Comparison of ENCODE assay signal across 1 cellular context in genomic region chr2:26033769-26034596, GRCh38.
TF ChIP-seq lines count a peak whose summit lies in the region.

RAB10 (plus strand) TSS chr2:26034084; CDS start chr2:26034609, 525 bp downstream.

TF ChIP-seq in K562, 482 proteins besides CTCF, POLR2A, EP300 and RAD21 (continued from another document and continues in another):
- TF ChIP-seq, protein P1, sequence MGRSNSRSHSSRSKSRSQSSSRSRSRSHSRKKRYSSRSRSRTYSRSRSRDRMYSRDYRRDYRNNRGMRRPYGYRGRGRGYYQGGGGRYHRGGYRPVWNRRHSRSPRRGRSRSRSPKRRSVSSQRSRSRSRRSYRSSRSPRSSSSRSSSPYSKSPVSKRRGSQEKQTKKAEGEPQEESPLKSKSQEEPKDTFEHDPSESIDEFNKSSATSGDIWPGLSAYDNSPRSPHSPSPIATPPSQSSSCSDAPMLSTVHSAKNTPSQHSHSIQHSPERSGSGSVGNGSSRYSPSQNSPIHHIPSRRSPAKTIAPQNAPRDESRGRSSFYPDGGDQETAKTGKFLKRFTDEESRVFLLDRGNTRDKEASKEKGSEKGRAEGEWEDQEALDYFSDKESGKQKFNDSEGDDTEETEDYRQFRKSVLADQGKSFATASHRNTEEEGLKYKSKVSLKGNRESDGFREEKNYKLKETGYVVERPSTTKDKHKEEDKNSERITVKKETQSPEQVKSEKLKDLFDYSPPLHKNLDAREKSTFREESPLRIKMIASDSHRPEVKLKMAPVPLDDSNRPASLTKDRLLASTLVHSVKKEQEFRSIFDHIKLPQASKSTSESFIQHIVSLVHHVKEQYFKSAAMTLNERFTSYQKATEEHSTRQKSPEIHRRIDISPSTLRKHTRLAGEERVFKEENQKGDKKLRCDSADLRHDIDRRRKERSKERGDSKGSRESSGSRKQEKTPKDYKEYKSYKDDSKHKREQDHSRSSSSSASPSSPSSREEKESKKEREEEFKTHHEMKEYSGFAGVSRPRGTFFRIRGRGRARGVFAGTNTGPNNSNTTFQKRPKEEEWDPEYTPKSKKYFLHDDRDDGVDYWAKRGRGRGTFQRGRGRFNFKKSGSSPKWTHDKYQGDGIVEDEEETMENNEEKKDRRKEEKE (IDR thresholded peaks at IDR 0.05; ENCODE audit: borderline replicate concordance in 1 of 2, control insufficient read depth in 1 of 2, low read depth in 2 of 2, low read length in 1 of 2) = no peak
- TF ChIP-seq NFRKB (IDR thresholded peaks at IDR 0.05; ENCODE audit: low read depth) (peak; percentile 61), USF1 (CRISPR knock-in tag; IDR thresholded peaks at IDR 0.05) (peak; percentile 22; the same call in 1 of the 2 replicates), MBD1 (CRISPR knock-in tag; IDR thresholded peaks at IDR 0.05) (no peak), NONO (IDR thresholded peaks at IDR 0.05; ENCODE audit: low read depth in 2 of 2, low read length in 1 of 2) (peak in 1 of 2 experiments; percentile 61; a peak in 2 of 4 replicates), PCBP1 (IDR thresholded peaks at IDR 0.05; ENCODE audit: low read depth, low read length, poor library complexity, severe bottlenecking) (peak; percentile 88), SMARCB1 (IDR thresholded peaks at IDR 0.05; ENCODE audit: insufficient read length, low read depth) (no peak), GABPB2 (CRISPR knock-in tag; conservative IDR thresholded peaks at IDR 0.05) (peak; percentile 79; the same call in 1 of the 2 replicates), FOXP4 (CRISPR knock-in tag; IDR thresholded peaks at IDR 0.05; ENCODE audit: borderline replicate concordance) (peak; percentile 80; the same call in 1 of the 2 replicates), E2F4 (CRISPR knock-in tag; IDR thresholded peaks at IDR 0.05; ENCODE audit: low read depth) (0 out of 2 replicates have a peak, but pooled peaks have one; percentile 38), FOSL1 (tag; conservative IDR thresholded peaks at IDR 0.05) (no peak), POLR3G (IDR thresholded peaks at IDR 0.05; ENCODE audit: extremely low read depth, insufficient read length, insufficient replicate concordance) (no peak), ETV1 (tag; conservative IDR thresholded peaks at IDR 0.05; ENCODE audit: low read depth) (peak; percentile 51), NR1H2 (CRISPR knock-in tag; IDR thresholded peaks at IDR 0.05) (no peak; the same call in 1 of the 2 replicates), SMARCE1 (IDR thresholded peaks at IDR 0.05) (no peak), NR3C1 (CRISPR knock-in tag; IDR thresholded peaks at IDR 0.05) (no peak), ZNF644 (tag; IDR thresholded peaks at IDR 0.05; ENCODE audit: low read depth) (no peak; the same call in 1 of the 2 replicates), ZNF551 (CRISPR knock-in tag; IDR thresholded peaks at IDR 0.05) (no peak), CSDE1 (IDR thresholded peaks at IDR 0.05) (no peak), RREB1 (CRISPR knock-in tag; IDR thresholded peaks at IDR 0.05) (no peak; the same call in 1 of the 2 replicates), RFX7 (CRISPR knock-in tag; IDR thresholded peaks at IDR 0.05) (no peak), NR2C1 (IDR thresholded peaks at IDR 0.05) (no peak), NR2C1 (tag; IDR thresholded peaks at IDR 0.05) (0 out of 2 replicates have a peak, but pooled peaks have one; percentile 45), ZNF830 (CRISPR knock-in tag; IDR thresholded peaks at IDR 0.05) (peak; percentile 60; the same call in 1 of the 2 replicates), CBFA2T2 (conservative IDR thresholded peaks at IDR 0.05) (no peak), CBX1 (IDR thresholded peaks at IDR 0.05; ENCODE audit: low read depth) (peak; percentile 89; the same call in 1 of the 2 replicates), SMAD3 (CRISPR knock-in tag; conservative IDR thresholded peaks at IDR 0.05) (0 out of 2 replicates have a peak, but pooled peaks have one; percentile 39), ZNF316 (IDR thresholded peaks at IDR 0.05) (no peak), ZNF408 (CRISPR knock-in tag; IDR thresholded peaks at IDR 0.05; ENCODE audit: low read depth) (no peak), FOXP1 (CRISPR knock-in tag; IDR thresholded peaks at IDR 0.05) (peak; percentile 84; the same call in 1 of the 2 replicates), RCOR1 (IDR thresholded peaks at IDR 0.05; ENCODE audit: borderline replicate concordance in 1 of 2, low read depth in 2 of 2, low read length in 2 of 2) (0 out of 4 replicates have a peak, but pooled peaks of 1 of the 2 experiments have one; percentile 12), ZNF165 (CRISPR knock-in tag; IDR thresholded peaks at IDR 0.05; ENCODE audit: borderline replicate concordance) (peak; percentile 93; the same call in 1 of the 2 replicates), SMAD1 (IDR thresholded peaks at IDR 0.05; ENCODE audit: low read depth, low read length, partially characterized antibody) (no peak), TEAD1 (CRISPR knock-in tag; IDR thresholded peaks at IDR 0.05) (peak in 1 of 2 experiments; percentile 8; a peak in 1 of 4 replicates), SMARCC2 (IDR thresholded peaks at IDR 0.05; ENCODE audit: low read depth) (no peak), HSF4 (CRISPR knock-in tag; IDR thresholded peaks at IDR 0.05; ENCODE audit: borderline replicate concordance) (no peak), SLC30A9 (CRISPR knock-in tag; IDR thresholded peaks at IDR 0.05) (no peak), ELF4 (CRISPR knock-in tag; IDR thresholded peaks at IDR 0.05) (peak; percentile 65; the same call in 1 of the 2 replicates), OTX1 (CRISPR knock-in tag; IDR thresholded peaks at IDR 0.05) (0 out of 2 replicates have a peak, but pooled peaks have one; percentile 55), KDM1A (IDR thresholded peaks at IDR 0.05) (no peak), MTA2 (IDR thresholded peaks at IDR 0.05; ENCODE audit: low read depth) (no peak)
- TF ChIP-seq, protein P2, sequence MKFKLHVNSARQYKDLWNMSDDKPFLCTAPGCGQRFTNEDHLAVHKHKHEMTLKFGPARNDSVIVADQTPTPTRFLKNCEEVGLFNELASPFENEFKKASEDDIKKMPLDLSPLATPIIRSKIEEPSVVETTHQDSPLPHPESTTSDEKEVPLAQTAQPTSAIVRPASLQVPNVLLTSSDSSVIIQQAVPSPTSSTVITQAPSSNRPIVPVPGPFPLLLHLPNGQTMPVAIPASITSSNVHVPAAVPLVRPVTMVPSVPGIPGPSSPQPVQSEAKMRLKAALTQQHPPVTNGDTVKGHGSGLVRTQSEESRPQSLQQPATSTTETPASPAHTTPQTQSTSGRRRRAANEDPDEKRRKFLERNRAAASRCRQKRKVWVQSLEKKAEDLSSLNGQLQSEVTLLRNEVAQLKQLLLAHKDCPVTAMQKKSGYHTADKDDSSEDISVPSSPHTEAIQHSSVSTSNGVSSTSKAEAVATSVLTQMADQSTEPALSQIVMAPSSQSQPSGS (CRISPR knock-in tag; IDR thresholded peaks at IDR 0.05) = no peak
- TF ChIP-seq, protein P3, sequence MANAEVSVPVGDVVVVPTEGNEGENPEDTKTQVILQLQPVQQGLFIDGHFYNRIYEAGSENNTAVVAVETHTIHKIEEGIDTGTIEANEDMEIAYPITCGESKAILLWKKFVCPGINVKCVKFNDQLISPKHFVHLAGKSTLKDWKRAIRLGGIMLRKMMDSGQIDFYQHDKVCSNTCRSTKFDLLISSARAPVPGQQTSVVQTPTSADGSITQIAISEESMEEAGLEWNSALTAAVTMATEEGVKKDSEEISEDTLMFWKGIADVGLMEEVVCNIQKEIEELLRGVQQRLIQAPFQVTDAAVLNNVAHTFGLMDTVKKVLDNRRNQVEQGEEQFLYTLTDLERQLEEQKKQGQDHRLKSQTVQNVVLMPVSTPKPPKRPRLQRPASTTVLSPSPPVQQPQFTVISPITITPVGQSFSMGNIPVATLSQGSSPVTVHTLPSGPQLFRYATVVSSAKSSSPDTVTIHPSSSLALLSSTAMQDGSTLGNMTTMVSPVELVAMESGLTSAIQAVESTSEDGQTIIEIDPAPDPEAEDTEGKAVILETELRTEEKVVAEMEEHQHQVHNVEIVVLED (CRISPR knock-in tag; IDR thresholded peaks at IDR 0.05) = peak; percentile 99
- TF ChIP-seq, protein P4, sequence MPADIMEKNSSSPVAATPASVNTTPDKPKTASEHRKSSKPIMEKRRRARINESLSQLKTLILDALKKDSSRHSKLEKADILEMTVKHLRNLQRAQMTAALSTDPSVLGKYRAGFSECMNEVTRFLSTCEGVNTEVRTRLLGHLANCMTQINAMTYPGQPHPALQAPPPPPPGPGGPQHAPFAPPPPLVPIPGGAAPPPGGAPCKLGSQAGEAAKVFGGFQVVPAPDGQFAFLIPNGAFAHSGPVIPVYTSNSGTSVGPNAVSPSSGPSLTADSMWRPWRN (IDR thresholded peaks at IDR 0.05; ENCODE audit: low read depth) = peak; percentile 45; the same call in 1 of the 2 replicates
